ENCODE assay signal across 14 cellular contexts in genomic region chr6:138957484-138957883, GRCh38. TPM values are rescaled to one million over a fixed set of nuclear protein-coding genes. Genes with fewer than 3 reads are reported as not detected.
DNase-seq lines count a peak whose midpoint lies in the region; ATAC-seq, FAIRE-seq and TF ChIP-seq lines count a peak whose summit lies in the region.
"Had no signal": no experiment of that assay in that cellular context is flagged by ENCODE, and none has a peak within 500 bp of the region (broad histone marks: within the 10 kb centered on the region; RNA-seq: fewer than 3 reads in every experiment).

No MANE protein-coding gene starts in this region.

- TF ChIP-seq POLR2A in gastroesophageal sphincter (IDR thresholded peaks at IDR 0.05), result no peak

- intact Hi-C loops in left cardiac atrium (cut with DNase I), result no loop called here

- H3K27ac ChIP-seq in small intestine (ENCODE audit: low read depth in 1 of 2, low read length in 1 of 2), result peak overlapping the region in 1 of 2 donors; percentile 31
- peak overlapping the region in 1 of 4 donors; percentile 36 for H3K27ac ChIP-seq in gastroesophageal sphincter
- H3K27ac ChIP-seq: 22Rv1 had no signal

- ATAC-seq in left cardiac atrium (peak; percentile 50 to 56), HG03432 (IDR thresholded peaks at IDR 0.05; ENCODE audit: unreplicated experiment) (no peak), gastroesophageal sphincter (no peak), GM19324 (IDR thresholded peaks at IDR 0.05; ENCODE audit: low FRiP score, unreplicated experiment) (no peak)

- H3K27me3 ChIP-seq in small intestine (ENCODE audit: control insufficient read depth in 2 of 2, insufficient read depth in 2 of 2, low read length in 2 of 2) (no peaks in the 10 kb centered on the region), gastroesophageal sphincter (no peaks in the 10 kb centered on the region)

- no peaks in the 10 kb centered on the region for H3K36me3 ChIP-seq in small intestine (ENCODE audit: control insufficient read depth in 2 of 2, insufficient read depth in 2 of 2, low read length in 2 of 2)
- H3K36me3 ChIP-seq in gastroesophageal sphincter, result no peaks in the 10 kb centered on the region

- TF ChIP-seq EP300 in gastroesophageal sphincter (IDR thresholded peaks at IDR 0.05), result no peak

- H3K9me3 ChIP-seq in small intestine (ENCODE audit: control insufficient read depth, low read depth) (no peaks in the 10 kb centered on the region), gastroesophageal sphincter (no peaks in the 10 kb centered on the region)

- 7 to 8% (median 7%) methylated on average over 2 of the region's 2 CpGs for WGBS in small intestine, 3 donors
- 0 to 23% methylated on average over 2 of the region's 2 CpGs for WGBS in gastroesophageal sphincter (ENCODE audit: low coverage in 1 of 2), 2 donors

- H3K4me3 ChIP-seq in small intestine (ENCODE audit: low read depth in 1 of 2, low read length in 2 of 2) (no peak overlapping the region), gastroesophageal sphincter (no peak overlapping the region)

- TF ChIP-seq CTCF in gastroesophageal sphincter (IDR thresholded peaks at IDR 0.05), result no peak

- DNase-seq in DMS53 (lab: John Stamatoyannopoulos, UW) (peak; percentile 23), DMS53 treated with DMSO at 0.1 percent for 48 hours (lab: John Stamatoyannopoulos, UW; ENCODE audit: unreplicated experiment) (no peak), SKM-1 treated with dmso at 0.1 percent for 144 hours (lab: John Stamatoyannopoulos, UW; ENCODE audit: unreplicated experiment) (peak; percentile 50), left cardiac atrium (no peak), small intestine (peak; percentile 58)
- DNase-seq: central memory CD4-positive, alpha-beta T cell; hypothalamus; naive B cell; T1000 had no signal

- H3K4me1 ChIP-seq in small intestine (ENCODE audit: control insufficient read depth in 2 of 2, insufficient read depth in 1 of 2, low read depth in 1 of 2, low read length in 1 of 2) (peaks cover 0 to 11% of the 10 kb centered on the region in 2 donors), gastroesophageal sphincter (peaks cover 0 to 23% (median 0%) of the 10 kb centered on the region in 3 donors)

- FAIRE-seq in small intestine (lab: Jason Lieb, UNC), result no peak
- FAIRE-seq: H1 had no signal

RNA-seq across cellular contexts. Expression of gene REPS1, which starts 30.6 kb away (rescaled TPM):
- total RNA-seq in left cardiac atrium, result 10 to 100 TPM; 29.0 to 36.3 TPM
- 10 to 100 TPM; 18.7 to 21.9 (median 21.6) TPM for polyA plus RNA-seq in small intestine
- 10 to 100 TPM; 26.7 to 42.6 (median 29.3) TPM for total RNA-seq in gastroesophageal sphincter

Comparison
In these comparisons a context has a peak if more than half of its experiments do, and no peak if none do; other contexts are left out.
1. DNase-seq: peak in DMS53 (single experiment), SKM-1 treated with dmso at 0.1 percent for 144 hours (single experiment) and small intestine (single experiment); none in DMS53 treated with DMSO at 0.1 percent for 48 hours (single experiment) and left cardiac atrium (single experiment).
2. ATAC-seq: peak in left cardiac atrium (2 of 2); none in HG03432 (single experiment), gastroesophageal sphincter (single experiment) and GM19324 (single experiment).